2 cellular contexts compared by ENCODE assay signal in genomic region chr20:62115800-62116407, GRCh38.
TF ChIP-seq lines count a peak whose summit lies in the region.
"Not testable (repeated sequence)": the region's sequence is repeated elsewhere in the genome, so short reads cannot be mapped to it uniquely, and the experiment has no call there.

No MANE protein-coding gene starts in this region.

TF ChIP-seq in HEK293, 187 proteins besides CTCF, POLR2A, EP300 and RAD21:
- TF ChIP-seq ZNF121 (tag by site-specific recombination; IDR thresholded peaks at IDR 0.05): peak; percentile 40; the same call in 1 of the 2 replicates
- 0 out of 2 replicates have a peak, but pooled peaks have one; percentile 39 for TF ChIP-seq ZNF302 (tag by site-specific recombination; IDR thresholded peaks at IDR 0.05; ENCODE audit: low read depth)

TF ChIP-seq in HepG2, 621 proteins besides CTCF, POLR2A, EP300 and RAD21 (continues in another document):
- 0 out of 2 replicates have a peak, but pooled peaks have one; percentile 12 for TF ChIP-seq ZNF235 (CRISPR knock-in tag; IDR thresholded peaks at IDR 0.05; ENCODE audit: borderline replicate concordance)
- peak; percentile 65 for TF ChIP-seq FOXO1 (CRISPR knock-in tag; IDR thresholded peaks at IDR 0.05)
- not testable (repeated sequence) for TF ChIP-seq FOXA1, LCORL, FOXP1, ZBTB40 (IDR thresholded peaks at IDR 0.05)
- TF ChIP-seq FOXA1 (CRISPR knock-in tag; IDR thresholded peaks at IDR 0.05): peak; percentile 79
- TF ChIP-seq ADNP (CRISPR knock-in tag; IDR thresholded peaks at IDR 0.05): peak; percentile 84
- peak; percentile 40; the same call in 1 of the 2 replicates for TF ChIP-seq ZNF788 (CRISPR knock-in tag; IDR thresholded peaks at IDR 0.05; ENCODE audit: borderline replicate concordance)
- peak; percentile 68 to 83; a peak in 3 of 4 replicates for TF ChIP-seq NR2F1 (CRISPR knock-in tag; IDR thresholded peaks at IDR 0.05)
- TF ChIP-seq, protein P1, sequence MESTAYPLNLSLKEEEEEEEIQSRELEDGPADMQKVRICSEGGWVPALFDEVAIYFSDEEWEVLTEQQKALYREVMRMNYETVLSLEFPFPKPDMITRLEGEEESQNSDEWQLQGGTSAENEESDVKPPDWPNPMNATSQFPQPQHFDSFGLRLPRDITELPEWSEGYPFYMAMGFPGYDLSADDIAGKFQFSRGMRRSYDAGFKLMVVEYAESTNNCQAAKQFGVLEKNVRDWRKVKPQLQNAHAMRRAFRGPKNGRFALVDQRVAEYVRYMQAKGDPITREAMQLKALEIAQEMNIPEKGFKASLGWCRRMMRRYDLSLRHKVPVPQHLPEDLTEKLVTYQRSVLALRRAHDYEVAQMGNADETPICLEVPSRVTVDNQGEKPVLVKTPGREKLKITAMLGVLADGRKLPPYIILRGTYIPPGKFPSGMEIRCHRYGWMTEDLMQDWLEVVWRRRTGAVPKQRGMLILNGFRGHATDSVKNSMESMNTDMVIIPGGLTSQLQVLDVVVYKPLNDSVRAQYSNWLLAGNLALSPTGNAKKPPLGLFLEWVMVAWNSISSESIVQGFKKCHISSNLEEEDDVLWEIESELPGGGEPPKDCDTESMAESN (CRISPR knock-in tag; conservative IDR thresholded peaks at IDR 0.05): 0 out of 2 replicates have a peak, but pooled peaks have one; percentile 19
- peak; percentile 33; the same call in 1 of the 2 replicates for TF ChIP-seq PAXIP1 (CRISPR knock-in tag; conservative IDR thresholded peaks at IDR 0.05)
- TF ChIP-seq LCORL (CRISPR knock-in tag; IDR thresholded peaks at IDR 0.05): 0 out of 2 replicates have a peak, but pooled peaks have one; percentile 52
- TF ChIP-seq FOXP1 (CRISPR knock-in tag; IDR thresholded peaks at IDR 0.05): peak; percentile 59; the same call in 1 of the 2 replicates
- TF ChIP-seq BHLHE40 (IDR thresholded peaks at IDR 0.05; ENCODE audit: low read length): 0 out of 2 replicates have a peak, but pooled peaks have one; percentile 44
- TF ChIP-seq ZNF460 (CRISPR knock-in tag; IDR thresholded peaks at IDR 0.05; ENCODE audit: borderline replicate concordance): peak; percentile 73
- peak; percentile 83; the same call in 1 of the 2 replicates for TF ChIP-seq RCOR2 (CRISPR knock-in tag; IDR thresholded peaks at IDR 0.05)
- 0 out of 2 replicates have a peak, but pooled peaks have one; percentile 19 for TF ChIP-seq ISL2 (CRISPR knock-in tag; IDR thresholded peaks at IDR 0.05)
- TF ChIP-seq GFI1 (CRISPR knock-in tag; IDR thresholded peaks at IDR 0.05; ENCODE audit: borderline replicate concordance): peak; percentile 62; the same call in 1 of the 2 replicates
- TF ChIP-seq PHF20 (CRISPR knock-in tag; IDR thresholded peaks at IDR 0.05): peak; percentile 33; the same call in 1 of the 2 replicates
- peak; percentile 42; the same call in 1 of the 2 replicates for TF ChIP-seq TBX3 (IDR thresholded peaks at IDR 0.05; ENCODE audit: borderline replicate concordance)
- TF ChIP-seq ZNF292 (CRISPR knock-in tag; IDR thresholded peaks at IDR 0.05; ENCODE audit: borderline replicate concordance, low read depth): peak; percentile 55; the same call in 1 of the 2 replicates
- TF ChIP-seq MIER3 (CRISPR knock-in tag; IDR thresholded peaks at IDR 0.05; ENCODE audit: borderline replicate concordance): peak; percentile 67; the same call in 1 of the 2 replicates
- TF ChIP-seq ZNF280D (CRISPR knock-in tag; IDR thresholded peaks at IDR 0.05): peak; percentile 89; the same call in 1 of the 2 replicates
- peak; percentile 64; the same call in 1 of the 2 replicates for TF ChIP-seq TARDBP (CRISPR knock-in tag; IDR thresholded peaks at IDR 0.05)
- peak; percentile 52 for TF ChIP-seq SKI (IDR thresholded peaks at IDR 0.05; ENCODE audit: partially characterized antibody)
- peak; percentile 100 for TF ChIP-seq ZNF770 (CRISPR knock-in tag; IDR thresholded peaks at IDR 0.05)
- TF ChIP-seq, protein P2, sequence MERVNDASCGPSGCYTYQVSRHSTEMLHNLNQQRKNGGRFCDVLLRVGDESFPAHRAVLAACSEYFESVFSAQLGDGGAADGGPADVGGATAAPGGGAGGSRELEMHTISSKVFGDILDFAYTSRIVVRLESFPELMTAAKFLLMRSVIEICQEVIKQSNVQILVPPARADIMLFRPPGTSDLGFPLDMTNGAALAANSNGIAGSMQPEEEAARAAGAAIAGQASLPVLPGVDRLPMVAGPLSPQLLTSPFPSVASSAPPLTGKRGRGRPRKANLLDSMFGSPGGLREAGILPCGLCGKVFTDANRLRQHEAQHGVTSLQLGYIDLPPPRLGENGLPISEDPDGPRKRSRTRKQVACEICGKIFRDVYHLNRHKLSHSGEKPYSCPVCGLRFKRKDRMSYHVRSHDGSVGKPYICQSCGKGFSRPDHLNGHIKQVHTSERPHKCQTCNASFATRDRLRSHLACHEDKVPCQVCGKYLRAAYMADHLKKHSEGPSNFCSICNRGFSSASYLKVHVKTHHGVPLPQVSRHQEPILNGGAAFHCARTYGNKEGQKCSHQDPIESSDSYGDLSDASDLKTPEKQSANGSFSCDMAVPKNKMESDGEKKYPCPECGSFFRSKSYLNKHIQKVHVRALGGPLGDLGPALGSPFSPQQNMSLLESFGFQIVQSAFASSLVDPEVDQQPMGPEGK (CRISPR knock-in tag; IDR thresholded peaks at IDR 0.05): peak; percentile 21; the same call in 1 of the 2 replicates
- TF ChIP-seq SAP130 (CRISPR knock-in tag; IDR thresholded peaks at IDR 0.05; ENCODE audit: low read depth): peak; percentile 64; the same call in 1 of the 2 replicates
- peak; percentile 51; the same call in 1 of the 2 replicates for TF ChIP-seq ZNF12 (CRISPR knock-in tag; IDR thresholded peaks at IDR 0.05)
- peak; percentile 50; the same call in 1 of the 2 replicates for TF ChIP-seq HMG20A (CRISPR knock-in tag; IDR thresholded peaks at IDR 0.05; ENCODE audit: borderline replicate concordance)
- 0 out of 2 replicates have a peak, but pooled peaks have one; percentile 15 for TF ChIP-seq ZNF317 (CRISPR knock-in tag; IDR thresholded peaks at IDR 0.05)
- TF ChIP-seq HNF4A (CRISPR knock-in tag; IDR thresholded peaks at IDR 0.05): 0 out of 2 replicates have a peak, but pooled peaks have one; percentile 22
- 0 out of 2 replicates have a peak, but pooled peaks have one; percentile 47 for TF ChIP-seq ZBTB40 (CRISPR knock-in tag; IDR thresholded peaks at IDR 0.05)
- peak; percentile 51; the same call in 1 of the 2 replicates for TF ChIP-seq HDAC2 (CRISPR knock-in tag; IDR thresholded peaks at IDR 0.05)
